21 cellular contexts compared by ENCODE assay signal in the genomic region with DNA sequence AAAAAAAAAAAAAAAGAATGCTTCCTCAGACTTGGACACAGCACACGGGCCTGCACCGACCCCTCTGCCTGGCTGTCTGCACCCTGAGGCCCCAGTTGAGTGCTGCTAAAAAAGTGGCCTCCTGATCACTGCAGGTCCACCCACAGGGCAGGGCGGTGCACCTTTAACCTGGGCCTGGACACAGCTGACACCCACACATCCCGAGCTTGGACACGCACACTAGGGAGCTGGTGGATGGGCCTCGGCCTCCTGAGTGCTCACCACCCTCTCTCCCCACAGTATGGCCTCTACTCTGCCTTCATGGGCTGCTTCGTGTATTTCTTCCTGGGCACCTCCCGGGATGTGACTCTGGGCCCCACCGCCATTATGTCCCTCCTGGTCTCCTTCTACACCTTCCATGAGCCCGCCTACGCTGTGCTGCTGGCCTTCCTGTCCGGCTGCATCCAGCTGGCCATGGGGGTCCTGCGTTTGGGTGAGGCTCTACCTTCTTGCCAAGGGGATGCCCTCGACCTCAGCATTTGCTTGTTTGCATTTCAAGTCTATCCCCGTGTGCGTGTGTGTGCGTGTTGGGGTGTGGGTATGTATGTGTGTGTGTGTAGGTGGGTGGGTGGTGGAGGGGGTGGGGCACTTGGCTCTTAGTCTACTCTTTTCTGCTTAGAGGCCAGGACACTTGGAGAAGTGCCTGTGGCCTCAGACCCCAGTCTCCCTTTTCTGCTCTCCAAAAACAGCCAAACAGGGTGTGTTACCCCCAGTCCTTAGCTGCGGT. TPM values are rescaled to one million over a fixed set of nuclear protein-coding genes. Genes with fewer than 3 reads are reported as not detected.
DNase-seq lines count a peak whose midpoint lies in the region; ATAC-seq and TF ChIP-seq lines count a peak whose summit lies in the region.
"Had no signal": no experiment of that assay in that cellular context is flagged by ENCODE, and none has a peak within 500 bp of the region (broad histone marks: within the 10 kb centered on the region; RNA-seq: fewer than 3 reads in every experiment).

No MANE protein-coding gene starts in this region.

- CTCF ChIA-PET in T-cell (lab: Charles Lee) (no interaction called here), Calu3 (lab: Charles Lee) (interaction anchor here (0.6 kb wide), 1 partner anchor 567 kb away, joined by 7 read pairs; no protein-coding TSS in a partner anchor)

- H3K4me1 Mint-ChIP-seq in T-cell = peaks cover 24 to 42% (median 38%) of the 10 kb centered on the region in 3 donors
- peaks cover 33% of the 10 kb centered on the region in 2 donors for H3K4me1 Mint-ChIP-seq in immature natural killer cell
- peaks cover 50% of the 10 kb centered on the region for H3K4me1 Mint-ChIP-seq in stimulated activated effector memory CD8-positive, alpha-beta T cell treated with anti-CD3 and anti-CD28 coated beads, Interleukin-12 subunit alpha, Interleukin-12 subunit beta, amount 100 ng/mL, for 72 hours
- peaks cover 19% of the 10 kb centered on the region for H3K4me1 Mint-ChIP-seq in Calu3 (ENCODE audit: low read depth, unreplicated experiment)

- ATAC-seq in Right ventricle myocardium inferior = no peak
- ATAC-seq in T-cell (replicated peaks in 1 of 4) = no peak
- no peak for ATAC-seq in stimulated activated effector memory CD8-positive, alpha-beta T cell treated with anti-CD3 and anti-CD28 coated beads, Interleukin-12 subunit alpha, Interleukin-12 subunit beta, amount 100 ng/mL, for 72 hours
- ATAC-seq in HG03469 (IDR thresholded peaks at IDR 0.05; ENCODE audit: unreplicated experiment) = no peak
- ATAC-seq: activated naive CD8-positive, alpha-beta T cell treated with anti-CD3 and anti-CD28 coated beads, Interleukin-2, amount 50 U/mL, for 24 hours had no signal

- no peak for TF ChIP-seq CTCF in Calu3 (IDR thresholded peaks at IDR 0.05; ENCODE audit: unreplicated experiment)

- peak; percentile 37 for DNase-seq in Right ventricle myocardium inferior (ENCODE audit: missing footprints)
- DNase-seq in cardiac septum (ENCODE audit: low spot score) = no peak
- DNase-seq in T-cell = no peak
- no peak for DNase-seq in immature natural killer cell
- no peak for DNase-seq in stimulated activated effector memory CD8-positive, alpha-beta T cell treated with anti-CD3 and anti-CD28 coated beads, Interleukin-12 subunit alpha, Interleukin-12 subunit beta, amount 100 ng/mL, for 72 hours (ENCODE audit: low spot score in 2 of 2)
- DNase-seq in COR-L47 (lab: John Stamatoyannopoulos, UW) = no peak
- DNase-seq in Calu3 = no peak
- DNase-seq: ACHN; activated CD4-positive, alpha-beta memory T cell treated with anti-CD3 and anti-CD28 coated beads for 36 hours; activated naive CD8-positive, alpha-beta T cell treated with anti-CD3 and anti-CD28 coated beads, Interleukin-2, amount 50 U/mL, for 24 hours; activated T-cell treated with anti-CD3 and anti-CD28 coated beads, Interleukin-2, amount 50 U/mL, for 24 hours; DND-41; foreskin fibroblast; hippocampal formation; mesendoderm; NCI-H1105 treated with DMSO at 0.1 percent for 48 hours; NCI-H524 treated with DMSO at 0.1 percent for 48 hours; SW 1271; WERI-Rb-1 had no signal

- H3K27ac Mint-ChIP-seq in T-cell (peak overlapping the region in 1 of 2 donors; percentile 58), immature natural killer cell (peak overlapping the region in 2 of 6 donors; percentile 8 to 30), Calu3 (ENCODE audit: unreplicated experiment) (no peak overlapping the region)
- no peak overlapping the region for H3K27ac Mint-ChIP-seq in stimulated activated effector memory CD8-positive, alpha-beta T cell treated with anti-CD3 and anti-CD28 coated beads, Interleukin-12 subunit alpha, Interleukin-12 subunit beta, amount 100 ng/mL, for 72 hours
- H3K27ac Mint-ChIP-seq: activated CD4-positive, alpha-beta memory T cell treated with anti-CD3 and anti-CD28 coated beads for 36 hours; activated naive CD8-positive, alpha-beta T cell treated with anti-CD3 and anti-CD28 coated beads, Interleukin-2, amount 50 U/mL, for 24 hours; activated T-cell treated with anti-CD3 and anti-CD28 coated beads, Interleukin-2, amount 50 U/mL, for 24 hours had no signal

- no TSS peak for BruUV-seq in Calu3 (replicated peaks; lab: Mats Ljungman, UMichigan)

- H3K27me3 Mint-ChIP-seq in T-cell (no peaks in the 10 kb centered on the region), immature natural killer cell (ENCODE audit: low read depth in 3 of 3) (peaks cover 7 to 14% (median 13%) of the 10 kb centered on the region in 3 donors), Calu3 (ENCODE audit: unreplicated experiment) (peaks cover 14% of the 10 kb centered on the region)
- H3K27me3 Mint-ChIP-seq: activated CD4-positive, alpha-beta memory T cell treated with anti-CD3 and anti-CD28 coated beads for 36 hours; activated T-cell treated with anti-CD3 and anti-CD28 coated beads, Interleukin-2, amount 50 U/mL, for 24 hours had no signal

- POLR2A ChIA-PET in T-cell (lab: Charles Lee) = no interaction called here

- intact Hi-C loops in Right ventricle myocardium inferior (cut with DNase I) = no loop called here
- intact Hi-C loops in cardiac septum (cut with DNase I) = no loop called here
- intact Hi-C loops in Calu3 (cut with micrococcal nuclease; ENCODE audit: unreplicated experiment) = no loop called here

- no peaks in the 10 kb centered on the region for H3K9me3 Mint-ChIP-seq in T-cell
- H3K9me3 Mint-ChIP-seq in immature natural killer cell = no peaks in the 10 kb centered on the region
- no peaks in the 10 kb centered on the region for H3K9me3 Mint-ChIP-seq in stimulated activated effector memory CD8-positive, alpha-beta T cell treated with anti-CD3 and anti-CD28 coated beads, Interleukin-12 subunit alpha, Interleukin-12 subunit beta, amount 100 ng/mL, for 72 hours
- no peaks in the 10 kb centered on the region for H3K9me3 Mint-ChIP-seq in Calu3 (ENCODE audit: low read depth, unreplicated experiment)
- H3K9me3 Mint-ChIP-seq: activated CD4-positive, alpha-beta memory T cell treated with anti-CD3 and anti-CD28 coated beads for 36 hours; activated naive CD8-positive, alpha-beta T cell treated with anti-CD3 and anti-CD28 coated beads, Interleukin-2, amount 50 U/mL, for 24 hours; activated T-cell treated with anti-CD3 and anti-CD28 coated beads, Interleukin-2, amount 50 U/mL, for 24 hours had no signal

- peaks cover 16% of the 10 kb centered on the region for H3K36me3 Mint-ChIP-seq in T-cell
- H3K36me3 Mint-ChIP-seq in immature natural killer cell = peaks cover 0 to 7% (median 5%) of the 10 kb centered on the region in 3 donors
- H3K36me3 Mint-ChIP-seq in stimulated activated effector memory CD8-positive, alpha-beta T cell treated with anti-CD3 and anti-CD28 coated beads, Interleukin-12 subunit alpha, Interleukin-12 subunit beta, amount 100 ng/mL, for 72 hours = peaks cover 17% of the 10 kb centered on the region
- peaks cover 17% of the 10 kb centered on the region for H3K36me3 Mint-ChIP-seq in Calu3 (ENCODE audit: insufficient read depth, unreplicated experiment)

- H3K4me3 Mint-ChIP-seq in T-cell = peak overlapping the region; percentile 44 to 51 (median 47)
- H3K4me3 Mint-ChIP-seq in immature natural killer cell = peak overlapping the region in 4 of 5 donors; percentile 25 to 51 (median 44)
- peak overlapping the region; percentile 18 for H3K4me3 Mint-ChIP-seq in stimulated activated effector memory CD8-positive, alpha-beta T cell treated with anti-CD3 and anti-CD28 coated beads, Interleukin-12 subunit alpha, Interleukin-12 subunit beta, amount 100 ng/mL, for 72 hours
- no peak overlapping the region for H3K4me3 Mint-ChIP-seq in Calu3 (ENCODE audit: low read depth, unreplicated experiment)
- H3K4me3 Mint-ChIP-seq: activated naive CD8-positive, alpha-beta T cell treated with anti-CD3 and anti-CD28 coated beads, Interleukin-2, amount 50 U/mL, for 24 hours had no signal

RNA-seq across cellular contexts. Expression of a gene that starts 2.3 kb away (rescaled TPM):
- total RNA-seq in Right ventricle myocardium inferior (3.9 TPM), cardiac septum (8.3 TPM), T-cell (100 to 1,000 TPM in 3 of 5 donors, 10 to 100 TPM in 2; 45.9 to 123 (median 112) TPM), Calu3 (2022) (7.2 and 10.4 TPM in 2 replicates)
- 1 to 10 TPM; 1.6 to 3.6 (median 3.3) TPM for polyA plus RNA-seq in immature natural killer cell

RNA-seq across cellular contexts. Expression of a gene that starts 2.4 kb away (rescaled TPM):
- total RNA-seq in Right ventricle myocardium inferior = 12.4 TPM
- 21.4 TPM for total RNA-seq in cardiac septum
- 100 to 1,000 TPM; 133 to 197 (median 155) TPM for total RNA-seq in T-cell
- polyA plus RNA-seq in immature natural killer cell = 10 to 100 TPM; 22.6 to 32.7 (median 26.8) TPM
- total RNA-seq in Calu3 (2022) = 32.2 and 50.3 TPM in 2 replicates

RNA-seq across cellular contexts. Expression of a gene that starts 38.1 kb away (rescaled TPM):
- total RNA-seq in Right ventricle myocardium inferior (28.6 TPM), cardiac septum (46.4 TPM), T-cell (100 to 1,000 TPM; 433 to 628 (median 590) TPM), Calu3 (2022) (221 and 369 TPM in 2 replicates)
- polyA plus RNA-seq in immature natural killer cell = 100 to 1,000 TPM in 1 of 3 donors, 10 to 100 TPM in 2; 12.7 to 117 (median 25.9) TPM

RNA-seq across cellular contexts. Expression of a gene that starts 52.7 kb away (rescaled TPM):
- total RNA-seq in Right ventricle myocardium inferior = not detected
- not detected for total RNA-seq in cardiac septum
- total RNA-seq in T-cell = under 1 TPM in 2 of 5 donors, not detected in 3; 0.06 to 0.10 TPM
- polyA plus RNA-seq in immature natural killer cell = not detected
- 5.9 and 7.4 TPM in 2 replicates for total RNA-seq in Calu3 (2022)
- total RNA-seq: activated CD4-positive, alpha-beta memory T cell treated with anti-CD3 and anti-CD28 coated beads for 36 hours; kidney epithelial cell had no signal
